8 cellular contexts compared by ENCODE assay signal in the genomic region with DNA sequence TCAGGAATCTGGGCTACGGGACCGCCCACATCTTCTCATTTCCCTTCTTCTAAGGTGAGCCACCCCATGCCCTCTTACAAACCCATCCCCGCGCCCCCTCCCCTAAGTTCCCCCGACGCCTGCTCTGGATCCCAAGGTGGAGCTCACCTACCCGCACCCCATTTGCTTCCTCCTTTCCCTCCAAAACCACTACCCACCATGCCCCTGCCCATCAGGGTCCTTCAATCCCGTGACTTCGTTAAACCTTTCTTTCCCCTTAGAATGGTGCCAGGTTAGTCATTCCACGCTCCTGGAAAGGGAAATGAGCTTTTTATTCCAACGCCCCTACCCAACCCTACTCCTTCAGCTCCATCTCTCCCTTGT. TPM values are rescaled to one million over a fixed set of nuclear protein-coding genes. Genes with fewer than 3 reads are reported as not detected.
A peak's percentile ranks its signal among the peaks of the same experiment; 100 is the strongest.
DNase-seq lines count a peak whose midpoint lies in the region; ATAC-seq and TF ChIP-seq lines count a peak whose summit lies in the region.

No MANE protein-coding gene starts in this region.

- intact Hi-C loops in left colon (cut with DNase I, micrococcal nuclease): loop anchor here in 1 of 2 donors (10.0 kb wide), 1 partner anchor 180 kb away; a partner anchor contains a TSS

- H3F3A ChIP-seq in Loucy (ENCODE audit: low read depth): peaks cover 7% of the 10 kb centered on the region

- no peaks in the 10 kb centered on the region for H3K9me3 Mint-ChIP-seq in natural killer cell treated with Interleukin-12 subunit alpha and Interleukin-12 subunit beta and Interleukin-15 and Interleukin-18, amount 100 ng/mL, for 72 hours

- H3K4me3 ChIP-seq in AG04450 (ENCODE audit: low read depth, low read length): peak overlapping the region; percentile 78
- peak overlapping the region; percentile 79 for H3K4me3 ChIP-seq in Loucy (ENCODE audit: low read length, poor library complexity, severe bottlenecking)

- CTCF ChIA-PET in AG04450 (lab: Charles Lee): interaction anchor here (0.8 to 1.3 kb wide), 5 partner anchors 97 to 490 kb away, joined by 3 to 6 read pairs (median 4); a partner anchor contains a TSS

- no peaks in the 10 kb centered on the region for H3K27me3 Mint-ChIP-seq in natural killer cell treated with Interleukin-12 subunit alpha and Interleukin-12 subunit beta and Interleukin-15 and Interleukin-18, amount 100 ng/mL, for 72 hours

- H3K27me3 ChIP-seq in AG04450 (ENCODE audit: control insufficient read depth, insufficient read depth, low read length) (no peaks in the 10 kb centered on the region), Loucy (ENCODE audit: insufficient read depth, low read length, poor library complexity, severe bottlenecking) (no peaks in the 10 kb centered on the region)

- peak overlapping the region; percentile 47 for H3K9ac ChIP-seq in Loucy (ENCODE audit: low read depth, low read length, poor library complexity, severe bottlenecking)

- DNase-seq in AG04450 (ENCODE audit: low read depth, low spot score): no peak
- DNase-seq in dermis blood vessel endothelial cell: peak; percentile 15
- DNase-seq in natural killer cell treated with Interleukin-12 subunit alpha and Interleukin-12 subunit beta and Interleukin-15 and Interleukin-18, amount 100 ng/mL, for 72 hours (ENCODE audit: low spot score): no peak
- no peak for DNase-seq in kidney tubule cell (ENCODE audit: low spot score)
- DNase-seq in left colon: no peak
- no peak for DNase-seq in glomerular visceral epithelial cell (ENCODE audit: extremely low spot score)
- no peak for DNase-seq in NCI-H2227 (lab: John Stamatoyannopoulos, UW; ENCODE audit: unreplicated experiment)

- H3K9me3 ChIP-seq in AG04450 (ENCODE audit: control insufficient read depth, insufficient read depth, low read length) (no peaks in the 10 kb centered on the region; the same call in 1 of the 2 replicates), Loucy (ENCODE audit: insufficient read depth, low read depth, low read length) (no peaks in the 10 kb centered on the region)

- H3K4me2 ChIP-seq in Loucy (ENCODE audit: low read depth, low read length, poor library complexity, severe bottlenecking): peak overlapping the region; percentile 71

- no peaks in the 10 kb centered on the region for H3K9me2 ChIP-seq in Loucy (replicated peaks; ENCODE audit: low read depth, low read length)

- peaks cover 38% of the 10 kb centered on the region for H3K4me1 ChIP-seq in Loucy (ENCODE audit: insufficient read depth, low read length, poor library complexity, severe bottlenecking)

- H3K27ac Mint-ChIP-seq in natural killer cell treated with Interleukin-12 subunit alpha and Interleukin-12 subunit beta and Interleukin-15 and Interleukin-18, amount 100 ng/mL, for 72 hours: peak overlapping the region; percentile 95 to 98

- H2AFZ ChIP-seq in Loucy (ENCODE audit: low read length): peak overlapping the region; percentile 41; the same call in 1 of the 2 replicates

- POLR2A ChIA-PET in AG04450 (lab: Yijun Ruan, JAX): interaction anchor here (1.0 to 3.6 kb wide), 2 partner anchors 10 to 117 kb away, joined by 4 to 31 read pairs; no protein-coding TSS in a partner anchor

- H3K4me3 Mint-ChIP-seq in natural killer cell treated with Interleukin-12 subunit alpha and Interleukin-12 subunit beta and Interleukin-15 and Interleukin-18, amount 100 ng/mL, for 72 hours: peak overlapping the region; percentile 97

- TF ChIP-seq CTCF in AG04450 (IDR thresholded peaks at IDR 0.05; ENCODE audit: low read depth, low read length): no peak
- TF ChIP-seq CTCF in Loucy (conservative IDR thresholded peaks at IDR 0.05; ENCODE audit: low read length): no peak

- H3K79me2 ChIP-seq in Loucy (ENCODE audit: insufficient read depth, low read length): peaks cover 43% of the 10 kb centered on the region

- H3K4me1 Mint-ChIP-seq in natural killer cell treated with Interleukin-12 subunit alpha and Interleukin-12 subunit beta and Interleukin-15 and Interleukin-18, amount 100 ng/mL, for 72 hours (ENCODE audit: low read depth in 2 of 2): peaks cover 51% of the 10 kb centered on the region in 2 donors

- peaks cover 21% of the 10 kb centered on the region for H3K36me3 Mint-ChIP-seq in natural killer cell treated with Interleukin-12 subunit alpha and Interleukin-12 subunit beta and Interleukin-15 and Interleukin-18, amount 100 ng/mL, for 72 hours

- H3K36me3 ChIP-seq in Loucy (ENCODE audit: insufficient read depth, low read length): peaks cover 20% of the 10 kb centered on the region; the same call in 1 of the 2 replicates

- peaks cover 14% of the 10 kb centered on the region for H4K20me1 ChIP-seq in Loucy (ENCODE audit: insufficient read depth, low read length, poor library complexity, severe bottlenecking)

- peak overlapping the region; percentile 11 for H3K27ac ChIP-seq in AG04450 (ENCODE audit: low read depth, low read length)

- no peak for ATAC-seq in natural killer cell treated with Interleukin-12 subunit alpha and Interleukin-12 subunit beta and Interleukin-15 and Interleukin-18, amount 100 ng/mL, for 72 hours
- ATAC-seq in left colon: no peak

RNA-seq across cellular contexts. Expression of a gene that starts 0.3 kb away (rescaled TPM):
- polyA plus RNA-seq in AG04450 (2011; rRNA removed): 28.3 and 33.5 TPM in 2 replicates
- 128 and 174 TPM in 2 replicates for polyA minus RNA-seq in AG04450 (2011; rRNA and poly(A)+ RNA removed)
- total RNA-seq in dermis blood vessel endothelial cell: 53.9 and 57.5 TPM in 2 replicates
- total RNA-seq in natural killer cell treated with Interleukin-12 subunit alpha and Interleukin-12 subunit beta and Interleukin-15 and Interleukin-18, amount 100 ng/mL, for 72 hours: 100 to 1,000 TPM in 1 of 2 donors, 10 to 100 TPM in 1; 60.1 to 104 TPM
- 10 to 100 TPM; 42.2 to 52.4 TPM for total RNA-seq in left colon

RNA-seq across cellular contexts. Expression of a gene that starts 26.6 kb away (rescaled TPM):
- polyA plus RNA-seq in AG04450 (2011; rRNA removed): not detected in 2 replicates
- polyA minus RNA-seq in AG04450 (2011; rRNA and poly(A)+ RNA removed): not detected in 2 replicates
- total RNA-seq in dermis blood vessel endothelial cell: 0.05 and 0.17 TPM in 2 replicates
- 1 to 10 TPM; 1.7 to 3.3 TPM for total RNA-seq in natural killer cell treated with Interleukin-12 subunit alpha and Interleukin-12 subunit beta and Interleukin-15 and Interleukin-18, amount 100 ng/mL, for 72 hours
- not detected for total RNA-seq in left colon
